In the genomic region with DNA sequence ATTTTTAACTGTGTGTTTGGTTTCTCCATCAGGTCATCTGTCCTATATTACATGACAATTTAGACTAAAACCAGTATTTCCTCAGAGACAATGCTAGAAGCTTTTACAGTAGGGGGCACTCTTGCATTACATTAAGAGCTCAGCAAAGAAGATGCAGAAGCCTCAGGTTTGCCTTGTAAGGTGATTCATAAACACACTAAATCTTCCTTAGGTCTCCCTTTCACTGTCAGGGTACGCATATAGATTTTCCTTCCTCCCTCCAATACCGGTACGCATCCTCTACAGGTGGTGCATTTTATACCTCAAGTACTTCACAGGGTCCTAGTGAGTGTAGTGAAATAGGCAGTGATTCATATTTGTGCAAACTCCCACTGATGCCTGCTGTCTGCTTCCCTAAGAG, we compare ENCODE assay signal across 8 cellular contexts. TPM values are rescaled to one million over a fixed set of nuclear protein-coding genes. Genes with fewer than 3 reads are reported as not detected.
DNase-seq lines count a peak whose midpoint lies in the region; ATAC-seq and TF ChIP-seq lines count a peak whose summit lies in the region.

No MANE protein-coding gene starts in this region.

- H3K27me3 Mint-ChIP-seq in CD4-positive, alpha-beta T cell = no peaks in the 10 kb centered on the region
- no peaks in the 10 kb centered on the region for H3K27me3 Mint-ChIP-seq in activated CD8-positive, alpha-beta T cell treated with anti-CD3 and anti-CD28 coated beads for 36 hours

- H3K27ac ChIP-seq in CD4-positive, alpha-beta T cell (ENCODE audit: low read depth, low read length) = no peak overlapping the region

- intact Hi-C loops in CD4-positive, alpha-beta T cell (cut with DNase I, micrococcal nuclease) = loop anchor here (1.0 to 10.0 kb wide), 6 partner anchors 199 to 573 kb away; no protein-coding TSS in a partner anchor
- intact Hi-C loops in activated CD8-positive, alpha-beta T cell treated with anti-CD3 and anti-CD28 coated beads for 36 hours (cut with micrococcal nuclease) = loop anchor here (1.0 to 5.0 kb wide), 3 partner anchors 46 to 198 kb away; no protein-coding TSS in a partner anchor

- CTCF ChIA-PET in CD4-positive, alpha-beta T cell (lab: Charles Lee) = interaction anchor here (1.2 to 2.0 kb wide), 4 partner anchors 9 to 212 kb away, joined by 3 to 12 read pairs (median 4); no protein-coding TSS in a partner anchor
- CTCF ChIA-PET in activated CD8-positive, alpha-beta T cell treated with anti-CD3 and anti-CD28 coated beads for 36 hours (lab: Charles Lee) = interaction anchor here (0.6 to 6.4 kb wide), 35 partner anchors 9 to 577 kb away, joined by 3 to 80 read pairs (median 5); partner anchors contain the start of gene POLQ

- H3K4me3 Mint-ChIP-seq in CD4-positive, alpha-beta T cell = no peak overlapping the region
- peak overlapping the region; percentile 12 for H3K4me3 Mint-ChIP-seq in activated CD8-positive, alpha-beta T cell treated with anti-CD3 and anti-CD28 coated beads for 36 hours

- POLR2A ChIA-PET in CD4-positive, alpha-beta T cell (lab: Charles Lee) = interaction anchor here (1.0 kb wide), 2 partner anchors 157 to 198 kb away, joined by 3 to 6 read pairs; no protein-coding TSS in a partner anchor
- POLR2A ChIA-PET in activated CD8-positive, alpha-beta T cell treated with anti-CD3 and anti-CD28 coated beads for 36 hours (lab: Charles Lee) = interaction anchor here (0.6 to 2.0 kb wide), 3 partner anchors 118 to 281 kb away, joined by 3 to 4 read pairs (median 3); partner anchors contain the start of gene MIX23

- DNase-seq in CD4-positive, alpha-beta T cell = no peak
- DNase-seq in NCI-H2171 treated with DMSO at 0.1 percent for 48 hours (lab: John Stamatoyannopoulos, UW) (peak; percentile 43), iPS DF 4.7 (ENCODE audit: extremely low read depth, low spot score) (peak; percentile 71), superior temporal gyrus (ENCODE audit: extremely low spot score) (peak; percentile 62), 8988T (no peak)
- DNase-seq in activated CD8-positive, alpha-beta T cell treated with anti-CD3 and anti-CD28 coated beads for 36 hours = peak; percentile 21

- H3K27me3 ChIP-seq in CD4-positive, alpha-beta T cell (ENCODE audit: control insufficient read depth, insufficient read depth, low read length) = no peaks in the 10 kb centered on the region

- no peaks in the 10 kb centered on the region for H3K36me3 Mint-ChIP-seq in CD4-positive, alpha-beta T cell (ENCODE audit: low read depth)
- H3K36me3 Mint-ChIP-seq in activated CD8-positive, alpha-beta T cell treated with anti-CD3 and anti-CD28 coated beads for 36 hours (ENCODE audit: low read depth) = no peaks in the 10 kb centered on the region

- no peaks in the 10 kb centered on the region for H3K9me3 ChIP-seq in CD4-positive, alpha-beta T cell (ENCODE audit: control insufficient read depth, low read length)

- H3K9me3 Mint-ChIP-seq in CD4-positive, alpha-beta T cell = no peaks in the 10 kb centered on the region
- H3K9me3 Mint-ChIP-seq in activated CD8-positive, alpha-beta T cell treated with anti-CD3 and anti-CD28 coated beads for 36 hours = no peaks in the 10 kb centered on the region

- peak; percentile 41 for TF ChIP-seq CTCF in CD4-positive, alpha-beta T cell (IDR thresholded peaks at IDR 0.05)
- TF ChIP-seq CTCF in activated CD8-positive, alpha-beta T cell treated with anti-CD3 and anti-CD28 coated beads for 36 hours (IDR thresholded peaks at IDR 0.05) = peak; percentile 63

- no peak for ATAC-seq in CD4-positive, alpha-beta T cell (ENCODE audit: poor library complexity)
- ATAC-seq in GM18519 (IDR thresholded peaks at IDR 0.05; ENCODE audit: low FRiP score, unreplicated experiment) = peak; percentile 42
- peak; percentile 37 for ATAC-seq in HG03196 (IDR thresholded peaks at IDR 0.05; ENCODE audit: unreplicated experiment)
- ATAC-seq in activated CD8-positive, alpha-beta T cell treated with anti-CD3 and anti-CD28 coated beads for 36 hours = peak; percentile 58

- no peak overlapping the region for H3K27ac Mint-ChIP-seq in CD4-positive, alpha-beta T cell
- peak overlapping the region; percentile 89 for H3K27ac Mint-ChIP-seq in activated CD8-positive, alpha-beta T cell treated with anti-CD3 and anti-CD28 coated beads for 36 hours

- peaks cover 16% of the 10 kb centered on the region for H3K4me1 Mint-ChIP-seq in CD4-positive, alpha-beta T cell (ENCODE audit: low read depth)
- peaks cover 39% of the 10 kb centered on the region for H3K4me1 Mint-ChIP-seq in activated CD8-positive, alpha-beta T cell treated with anti-CD3 and anti-CD28 coated beads for 36 hours (ENCODE audit: low read depth)

RNA-seq across cellular contexts. Expression of gene CD86, which starts 46.5 kb away (rescaled TPM):
- 1 to 10 TPM in 1 of 2 experiments, under 1 TPM in 1; 0.69 to 1.4 TPM for total RNA-seq in CD4-positive, alpha-beta T cell
- under 1 TPM; 0.43 to 0.52 TPM for total RNA-seq in activated CD8-positive, alpha-beta T cell treated with anti-CD3 and anti-CD28 coated beads for 36 hours

Comparison
In these comparisons a context has a peak if more than half of its experiments do, and no peak if none do; other contexts are left out.
1. DNase-seq: peak in NCI-H2171 treated with DMSO at 0.1 percent for 48 hours (single experiment), activated CD8-positive, alpha-beta T cell treated with anti-CD3 and anti-CD28 coated beads for 36 hours (single experiment), iPS DF 4.7 (single experiment) and superior temporal gyrus (single experiment); none in CD4-positive, alpha-beta T cell (0 of 10) and 8988T (single experiment).